In genomic region chr19:2578911-2579677, GRCh38 we compare ENCODE assay signal across 1 cellular context.
TF ChIP-seq lines count a peak whose summit lies in the region.

No MANE protein-coding gene starts in this region.

TF ChIP-seq in HepG2, 621 proteins besides CTCF, POLR2A, EP300 and RAD21 (continued from another document and continues in another):
- no peak for TF ChIP-seq THAP8 (CRISPR knock-in tag; IDR thresholded peaks at IDR 0.05; ENCODE audit: borderline replicate concordance)
- TF ChIP-seq HDAC2 (CRISPR knock-in tag; IDR thresholded peaks at IDR 0.05): peak; percentile 54
- no peak for TF ChIP-seq ZNF496 (CRISPR knock-in tag; IDR thresholded peaks at IDR 0.05; ENCODE audit: insufficient replicate concordance)
- TF ChIP-seq ZNF646 (CRISPR knock-in tag; IDR thresholded peaks at IDR 0.05): 0 out of 2 replicates have a peak, but pooled peaks have one; percentile 13
- TF ChIP-seq FIP1L1 (IDR thresholded peaks at IDR 0.05; ENCODE audit: borderline replicate concordance, insufficient read depth, low read depth, low read length): no peak
- TF ChIP-seq TEF (CRISPR knock-in tag; IDR thresholded peaks at IDR 0.05): no peak
- no peak for TF ChIP-seq ZNF274 (CRISPR knock-in tag; IDR thresholded peaks at IDR 0.05)
- TF ChIP-seq ZSCAN22 (CRISPR knock-in tag; IDR thresholded peaks at IDR 0.05): no peak
- TF ChIP-seq ZNF639 (CRISPR knock-in tag; conservative IDR thresholded peaks at IDR 0.05): peak; percentile 77
- TF ChIP-seq CERS6 (CRISPR knock-in tag; IDR thresholded peaks at IDR 0.05): no peak
- no peak; the same call in 1 of the 2 replicates for TF ChIP-seq SAFB2 (CRISPR knock-in tag; IDR thresholded peaks at IDR 0.05; ENCODE audit: borderline replicate concordance, low read depth)
- TF ChIP-seq ZFP62 (CRISPR knock-in tag; IDR thresholded peaks at IDR 0.05): no peak
- TF ChIP-seq ZNF414 (CRISPR knock-in tag; IDR thresholded peaks at IDR 0.05): peak; percentile 87; the same call in 1 of the 2 replicates
- TF ChIP-seq NONO (IDR thresholded peaks at IDR 0.05): no peak
- peak; percentile 71; the same call in 1 of the 2 replicates for TF ChIP-seq NONO (CRISPR knock-in tag; conservative IDR thresholded peaks at IDR 0.05)
- TF ChIP-seq CC2D1A (CRISPR knock-in tag; IDR thresholded peaks at IDR 0.05): no peak
- no peak for TF ChIP-seq ZSCAN12 (CRISPR knock-in tag; IDR thresholded peaks at IDR 0.05)
- no peak for TF ChIP-seq ZNF577 (CRISPR knock-in tag; IDR thresholded peaks at IDR 0.05; ENCODE audit: borderline replicate concordance, low read depth)
- peak; percentile 87 for TF ChIP-seq ARNT2 (CRISPR knock-in tag; IDR thresholded peaks at IDR 0.05; ENCODE audit: low read depth)
- TF ChIP-seq FOXC1 (CRISPR knock-in tag; IDR thresholded peaks at IDR 0.05; ENCODE audit: borderline replicate concordance): peak; percentile 78; the same call in 1 of the 2 replicates
- TF ChIP-seq BCL6 (CRISPR knock-in tag; IDR thresholded peaks at IDR 0.05): peak; percentile 80
- TF ChIP-seq STAT6 (CRISPR knock-in tag; IDR thresholded peaks at IDR 0.05; ENCODE audit: borderline replicate concordance): peak; percentile 74; the same call in 1 of the 2 replicates
- TF ChIP-seq PRMT3 (CRISPR knock-in tag; IDR thresholded peaks at IDR 0.05; ENCODE audit: borderline replicate concordance, low read depth): no peak
- no peak for TF ChIP-seq ZNF644 (CRISPR knock-in tag; IDR thresholded peaks at IDR 0.05; ENCODE audit: low read depth)
- no peak for TF ChIP-seq ZKSCAN5 (CRISPR knock-in tag; IDR thresholded peaks at IDR 0.05)
- TF ChIP-seq ZNF333 (CRISPR knock-in tag; IDR thresholded peaks at IDR 0.05; ENCODE audit: borderline replicate concordance): no peak
- TF ChIP-seq ZNF121 (CRISPR knock-in tag; IDR thresholded peaks at IDR 0.05): peak; percentile 62
- peak; percentile 72; the same call in 1 of the 2 replicates for TF ChIP-seq HMG20A (CRISPR knock-in tag; IDR thresholded peaks at IDR 0.05; ENCODE audit: borderline replicate concordance)
- TF ChIP-seq HDAC1 (CRISPR knock-in tag; IDR thresholded peaks at IDR 0.05): peak; percentile 89
- TF ChIP-seq NCOR1 (IDR thresholded peaks at IDR 0.05; ENCODE audit: borderline replicate concordance, low read length): peak; percentile 91; the same call in 1 of the 2 replicates
- TF ChIP-seq EED (CRISPR knock-in tag; IDR thresholded peaks at IDR 0.05): 0 out of 2 replicates have a peak, but pooled peaks have one; percentile 42
- peak; percentile 70; the same call in 1 of the 2 replicates for TF ChIP-seq SRY (CRISPR knock-in tag; IDR thresholded peaks at IDR 0.05)
- 0 out of 2 replicates have a peak, but pooled peaks have one; percentile 22 for TF ChIP-seq ZFP37 (CRISPR knock-in tag; IDR thresholded peaks at IDR 0.05; ENCODE audit: borderline replicate concordance)
- TF ChIP-seq ZKSCAN1 (IDR thresholded peaks at IDR 0.05; ENCODE audit: low read length): no peak
- peak; percentile 33; the same call in 1 of the 2 replicates for TF ChIP-seq GATAD1 (CRISPR knock-in tag; IDR thresholded peaks at IDR 0.05)
- TF ChIP-seq ZNF367 (CRISPR knock-in tag; IDR thresholded peaks at IDR 0.05; ENCODE audit: borderline replicate concordance): no peak
- peak; percentile 65; the same call in 1 of the 2 replicates for TF ChIP-seq KMT2A (CRISPR knock-in tag; IDR thresholded peaks at IDR 0.05)
- no peak for TF ChIP-seq ZNF704 (CRISPR knock-in tag; IDR thresholded peaks at IDR 0.05; ENCODE audit: borderline replicate concordance)
- TF ChIP-seq CSRNP1 (CRISPR knock-in tag; IDR thresholded peaks at IDR 0.05): no peak; the same call in 1 of the 2 replicates
- peak; percentile 47; the same call in 1 of the 2 replicates for TF ChIP-seq CCDC6 (CRISPR knock-in tag; IDR thresholded peaks at IDR 0.05)
- TF ChIP-seq GZF1 (CRISPR knock-in tag; IDR thresholded peaks at IDR 0.05): peak; percentile 52; the same call in 1 of the 2 replicates
- TF ChIP-seq EEA1 (CRISPR knock-in tag; IDR thresholded peaks at IDR 0.05; ENCODE audit: borderline replicate concordance): no peak
- TF ChIP-seq ZNF251 (CRISPR knock-in tag; IDR thresholded peaks at IDR 0.05): no peak
- TF ChIP-seq ZNF441 (CRISPR knock-in tag; IDR thresholded peaks at IDR 0.05; ENCODE audit: borderline replicate concordance): 0 out of 2 replicates have a peak, but pooled peaks have one; percentile 13
- no peak for TF ChIP-seq NFATC3 (CRISPR knock-in tag; IDR thresholded peaks at IDR 0.05)
- peak; percentile 47; the same call in 1 of the 2 replicates for TF ChIP-seq ZSCAN25 (CRISPR knock-in tag; IDR thresholded peaks at IDR 0.05)
